16 cellular contexts compared by ENCODE assay signal in the genomic region with DNA sequence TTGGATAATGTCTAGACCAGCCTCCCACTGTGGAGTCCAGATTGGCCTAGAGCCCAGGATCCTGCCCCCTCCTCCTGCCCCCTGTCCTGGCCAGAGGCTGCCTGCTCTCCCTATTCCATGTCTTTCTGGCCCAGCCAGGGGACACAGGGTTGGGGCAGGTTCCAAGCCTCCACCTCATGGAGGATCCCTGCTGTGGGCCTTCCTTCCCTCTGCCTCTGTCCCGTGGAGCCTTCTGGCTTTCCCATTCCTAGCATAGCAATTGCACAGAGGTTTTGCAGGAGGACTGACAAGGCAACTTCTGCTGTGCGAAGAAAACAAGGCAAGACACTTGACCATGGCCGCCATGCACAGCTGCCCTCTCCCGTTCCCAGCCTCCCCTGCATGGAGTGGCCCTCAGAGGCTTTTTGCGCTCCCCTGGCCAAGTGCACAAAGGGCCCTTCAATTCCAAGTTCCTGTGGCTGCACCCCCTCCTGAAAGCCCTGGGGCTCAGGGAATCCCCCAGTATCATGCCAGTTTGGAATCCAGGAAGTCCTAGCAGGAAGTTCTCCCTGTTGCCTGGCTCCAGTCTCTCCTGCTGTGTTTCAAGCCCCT. TPM values are rescaled to one million over a fixed set of nuclear protein-coding genes. Genes with fewer than 3 reads are reported as not detected.
DNase-seq lines count a peak whose midpoint lies in the region; ATAC-seq and TF ChIP-seq lines count a peak whose summit lies in the region.
"Had no signal": no experiment of that assay in that cellular context is flagged by ENCODE, and none has a peak within 500 bp of the region (broad histone marks: within the 10 kb centered on the region; RNA-seq: fewer than 3 reads in every experiment).

No MANE protein-coding gene starts in this region.

- H3K4me3 ChIP-seq in astrocyte of the spinal cord (ENCODE audit: low read depth, low read length) (no peak overlapping the region), left lung (no peak overlapping the region), thymus (ENCODE audit: low read length) (no peak overlapping the region)

- H3K4me1 ChIP-seq in left lung (peaks cover 26 to 56% of the 10 kb centered on the region in 2 donors), thymus (ENCODE audit: control insufficient read depth, insufficient read depth, low read length) (peaks cover 3% of the 10 kb centered on the region)

- ATAC-seq in left lung = no peak
- no peak for ATAC-seq in GM19397 (IDR thresholded peaks at IDR 0.05; ENCODE audit: unreplicated experiment)

- WGBS in thymus = 95% methylated on average over 5 of the region's 5 CpGs

- H3K36me3 ChIP-seq in left lung = no peaks in the 10 kb centered on the region
- no peaks in the 10 kb centered on the region for H3K36me3 ChIP-seq in thymus (ENCODE audit: control insufficient read depth, insufficient read depth)

- peak overlapping the region; percentile 89 to 93 for H3K27ac ChIP-seq in left lung
- H3K27ac ChIP-seq in thymus (ENCODE audit: low read depth) = peak overlapping the region; percentile 21

- intact Hi-C loops in left lung (cut with DNase I) = loop anchor here in 1 of 2 donors (10.0 kb wide), 1 partner anchor 735 kb away; no protein-coding TSS in a partner anchor

- DNase-seq in HT-29 (ENCODE audit: low spot score) = peak; percentile 24
- peak; percentile 50 for DNase-seq in astrocyte of the spinal cord (ENCODE audit: low read depth, low spot score)
- DNase-seq in left lung = peak in 1 of 2 donors; percentile 63
- DNase-seq in stimulated activated CD4-positive, alpha-beta T cell treated with anti-CD3 and anti-CD28 coated beads, Interleukin-2, amount 100 ng/mL, for 24 hours = no peak
- DNase-seq in activated CD4-positive, alpha-beta T cell treated with anti-CD3 and anti-CD28 coated beads, Interleukin-2, amount 50 U/mL, for 1 hour = no peak
- DNase-seq in NOMO-1 treated with dmso at 0.1 percent for 144 hours (lab: John Stamatoyannopoulos, UW; ENCODE audit: unreplicated experiment) = no peak
- DNase-seq: activated B cell treated with CpG ODN at 0.5 μM for 24 hours; activated T-cell treated with anti-CD3 and anti-CD28 coated beads, Interleukin-2, amount 50 U/mL, for 48 hours; caudate nucleus; DMS153; NCI-H1048; NCI-H510A; occipital lobe; stimulated activated naive CD4-positive, alpha-beta T cell treated with Interleukin-2 at 50 U/mL for 16 hours had no signal

- H3K9me3 ChIP-seq in left lung (no peaks in the 10 kb centered on the region), thymus (ENCODE audit: control insufficient read depth) (no peaks in the 10 kb centered on the region)

- in situ Hi-C loops in astrocyte of the spinal cord (cut with HindIII; ENCODE audit: low sequenced_read_pairs) = no loop called here

- H3K27me3 ChIP-seq in left lung = peaks cover 0 to 16% of the 10 kb centered on the region in 2 donors
- peaks cover 6% of the 10 kb centered on the region for H3K27me3 ChIP-seq in thymus (ENCODE audit: control insufficient read depth, insufficient read depth)

- TF ChIP-seq CTCF in astrocyte of the spinal cord (IDR thresholded peaks at IDR 0.05; ENCODE audit: low read depth, low read length) (no peak), left lung (IDR thresholded peaks at IDR 0.05) (no peak)

RNA-seq across cellular contexts. Expression of a gene that starts 42.1 kb away (rescaled TPM):
- total RNA-seq in HT-29 (2014; rRNA removed; shearing (Covaris generic)) = 24.7 and 27.0 TPM in 2 replicates
- 10 to 100 TPM; 27.6 to 30.1 TPM for total RNA-seq in left lung
- polyA plus RNA-seq in thymus = 4.8 TPM
- total RNA-seq: activated B cell treated with CpG ODN at 0.5 μM for 24 hours, occipital lobe had no signal

Comparison
In these comparisons a context has a peak if more than half of its experiments do, and no peak if none do; other contexts are left out.
1. DNase-seq: peak in HT-29 (single experiment) and astrocyte of the spinal cord (single experiment); none in stimulated activated CD4-positive, alpha-beta T cell treated with anti-CD3 and anti-CD28 coated beads, Interleukin-2, amount 100 ng/mL, for 24 hours (0 of 2), activated CD4-positive, alpha-beta T cell treated with anti-CD3 and anti-CD28 coated beads, Interleukin-2, amount 50 U/mL, for 1 hour (single experiment) and NOMO-1 treated with dmso at 0.1 percent for 144 hours (single experiment).